In genomic region chr9:121322737-121323448, GRCh38 we compare ENCODE assay signal across 12 cellular contexts. TPM values are rescaled to one million over a fixed set of nuclear protein-coding genes. Genes with fewer than 3 reads are reported as not detected.
A peak's percentile ranks its signal among the peaks of the same experiment; 100 is the strongest.
DNase-seq lines count a peak whose midpoint lies in the region; ATAC-seq and TF ChIP-seq lines count a peak whose summit lies in the region.
"Had no signal": no experiment of that assay in that cellular context is flagged by ENCODE, and none has a peak within 500 bp of the region (broad histone marks: within the 10 kb centered on the region; RNA-seq: fewer than 3 reads in every experiment).

No MANE protein-coding gene starts in this region.

- TF ChIP-seq CTCF in heart right ventricle (IDR thresholded peaks at IDR 0.05): no peak
- no peak for TF ChIP-seq CTCF in colonic mucosa (IDR thresholded peaks at IDR 0.05)
- TF ChIP-seq CTCF in neutrophil (IDR thresholded peaks at IDR 0.05): no peak
- TF ChIP-seq CTCF in vagina (IDR thresholded peaks at IDR 0.05): no peak

- no peaks in the 10 kb centered on the region for H3K27me3 ChIP-seq in heart right ventricle
- H3K27me3 ChIP-seq in colonic mucosa: no peaks in the 10 kb centered on the region
- no peaks in the 10 kb centered on the region for H3K27me3 ChIP-seq in neutrophil
- no peaks in the 10 kb centered on the region for H3K27me3 ChIP-seq in vagina
- no peaks in the 10 kb centered on the region for H3K27me3 ChIP-seq in trophoblast cell (ENCODE audit: insufficient read depth, low read length)
- H3K27me3 ChIP-seq: SJCRH30 had no signal

- peaks cover 6% of the 10 kb centered on the region for H3K79me1 ChIP-seq in trophoblast cell (ENCODE audit: low read length)

- H3K36me3 ChIP-seq in heart right ventricle (peaks cover 0 to 100% (median 85%) of the 10 kb centered on the region in 9 donors), colonic mucosa (peaks cover 12% of the 10 kb centered on the region), neutrophil (peaks cover 80% of the 10 kb centered on the region), vagina (peaks cover 4 to 86% of the 10 kb centered on the region in 2 donors), trophoblast cell (ENCODE audit: control insufficient read depth in 1 of 2, insufficient read depth in 2 of 2, low read length in 2 of 2) (peaks cover 48 to 64% of the 10 kb centered on the region in 2 experiments)
- H3K36me3 ChIP-seq: SJCRH30 had no signal

- no peak overlapping the region for H4K8ac ChIP-seq in trophoblast cell (ENCODE audit: low read depth, low read length)

- H2BK12ac ChIP-seq in trophoblast cell (ENCODE audit: low read length): no peak overlapping the region

- H4K12ac ChIP-seq in trophoblast cell (ENCODE audit: low read depth, low read length): no peak overlapping the region

- no peak overlapping the region for H2BK120ac ChIP-seq in trophoblast cell (ENCODE audit: insufficient read depth, low read length, poor library complexity)

- in situ Hi-C loops in ACHN (cut with HindIII; ENCODE audit: low pct_ligation_motif_present, low pct_unique_long_range_greater_than_20kb, low sequenced_read_pairs): no loop called here

- no peak overlapping the region for H2AK5ac ChIP-seq in trophoblast cell (ENCODE audit: low read length)

- intact Hi-C loops in heart right ventricle (cut with DNase I) (loop anchor here in 3 of 10 donors (5.0 to 10.0 kb wide), 3 partner anchors 52 to 111 kb away; partner anchors contain the start of gene STOM (in 1 of the 3)), Right ventricle myocardium superior (cut with DNase I) (no loop called here), colonic mucosa (cut with DNase I) (loop anchor here (5.0 kb wide), 1 partner anchor 46 kb away; no protein-coding TSS in a partner anchor), vagina (cut with DNase I) (no loop called here)

- ATAC-seq in heart right ventricle (no peak), Right ventricle myocardium superior (ENCODE audit: poor library complexity) (no peak)

- TF ChIP-seq POLR2A in vagina (IDR thresholded peaks at IDR 0.05): no peak

- H3K4me1 ChIP-seq in heart right ventricle (peaks cover 31 to 97% (median 68%) of the 10 kb centered on the region in 9 donors), colonic mucosa (no peaks in the 10 kb centered on the region), neutrophil (ENCODE audit: control insufficient read depth in 1 of 2, insufficient read depth in 1 of 2, low read depth in 1 of 2, low read length in 1 of 2) (peaks cover 61 to 64% of the 10 kb centered on the region in 2 experiments), vagina (peaks cover 61% of the 10 kb centered on the region), trophoblast cell (ENCODE audit: control insufficient read depth in 1 of 2, insufficient read depth in 2 of 2, low read length in 2 of 2) (peaks cover 11 to 14% of the 10 kb centered on the region in 2 experiments)

- H3K4ac ChIP-seq in trophoblast cell (ENCODE audit: low read depth, low read length): no peak overlapping the region

- 86 to 91% methylated on average over 10 of the region's 10 CpGs for WGBS in heart right ventricle, 2 donors
- WGBS in trophoblast cell (ENCODE audit: extremely low coverage, insufficient coverage, insufficient read length): no CpG with 5 or more reads among the region's 10 CpGs

- no peak overlapping the region for H2BK5ac ChIP-seq in trophoblast cell (ENCODE audit: low read depth, low read length, poor library complexity)

- no peak overlapping the region for H3K4me2 ChIP-seq in trophoblast cell (ENCODE audit: low read length)
- H3K4me2 ChIP-seq: KMS-11 had no signal

- no peak overlapping the region for H3K9ac ChIP-seq in colonic mucosa (ENCODE audit: low read depth in 2 of 2, low read length in 2 of 2)
- no peak overlapping the region for H3K9ac ChIP-seq in trophoblast cell (ENCODE audit: low read length)
- H3K9ac ChIP-seq: KMS-11 had no signal

- no peaks in the 10 kb centered on the region for H3K9me3 ChIP-seq in heart right ventricle
- H3K9me3 ChIP-seq in colonic mucosa: no peaks in the 10 kb centered on the region
- H3K9me3 ChIP-seq in neutrophil: no peaks in the 10 kb centered on the region
- H3K9me3 ChIP-seq in vagina: no peaks in the 10 kb centered on the region
- peaks cover 1% of the 10 kb centered on the region for H3K9me3 ChIP-seq in trophoblast cell (ENCODE audit: insufficient read depth, low read depth, low read length)
- H3K9me3 ChIP-seq: SJCRH30 had no signal

- H3K27ac ChIP-seq in heart right ventricle (peak overlapping the region in 8 of 10 donors; percentile 34 to 98 (median 91)), colonic mucosa (peak overlapping the region; percentile 53), neutrophil (peak overlapping the region; percentile 76), vagina (peak overlapping the region; percentile 98), trophoblast cell (ENCODE audit: low read depth, low read length) (no peak overlapping the region)
- H3K27ac ChIP-seq: KMS-11, SJCRH30 had no signal

- DNase-seq in heart right ventricle: no peak
- DNase-seq in Right ventricle myocardium superior: no peak
- DNase-seq in colonic mucosa: no peak
- DNase-seq in vagina (ENCODE audit: extremely low spot score in 2 of 2): no peak
- no peak for DNase-seq in trophoblast cell
- no peak for DNase-seq in dermis blood vessel endothelial cell
- no peak for DNase-seq in ACHN
- DNase-seq: activated CD4-positive, CD25-positive, alpha-beta regulatory T cell treated with anti-CD3 and anti-CD28 coated beads, Interleukin-2, amount 50 U/mL, for 72 hours; occipital lobe had no signal

- H3K14ac ChIP-seq in trophoblast cell (ENCODE audit: low read length): no peak overlapping the region

- no peak overlapping the region for H3K18ac ChIP-seq in trophoblast cell (ENCODE audit: low read length)

- no peak overlapping the region for H3K23ac ChIP-seq in trophoblast cell (ENCODE audit: low read length)

- no peak overlapping the region for H3K4me3 ChIP-seq in heart right ventricle
- no peak overlapping the region for H3K4me3 ChIP-seq in colonic mucosa
- peak overlapping the region in 1 of 2 experiments; percentile 26 for H3K4me3 ChIP-seq in neutrophil (ENCODE audit: low read depth in 1 of 2, low read length in 1 of 2)
- no peak overlapping the region for H3K4me3 ChIP-seq in vagina
- no peak overlapping the region for H3K4me3 ChIP-seq in trophoblast cell (ENCODE audit: low read depth, low read length)
- H3K4me3 ChIP-seq: SJCRH30 had no signal

- no peak overlapping the region for H4K91ac ChIP-seq in trophoblast cell (ENCODE audit: low read depth, low read length)

- H3K79me2 ChIP-seq in trophoblast cell (ENCODE audit: control insufficient read depth, insufficient read depth, low read length, poor library complexity): no peaks in the 10 kb centered on the region

- no peak overlapping the region for H2AFZ ChIP-seq in trophoblast cell (ENCODE audit: insufficient read depth, low read length, poor library complexity)

RNA-seq across cellular contexts. Expression of gene STOM, which starts 47.2 kb away (rescaled TPM):
- total RNA-seq in heart right ventricle (100 to 1,000 TPM; 104 to 389 (median 181) TPM), Right ventricle myocardium superior (155 TPM), colonic mucosa (100 to 1,000 TPM in 1 of 2 donors, 10 to 100 TPM in 1; 58.7 to 110 TPM), vagina (263 TPM), dermis blood vessel endothelial cell (310 and 473 TPM in 2 replicates)
- 100 to 1,000 TPM; 146 to 203 TPM for polyA plus RNA-seq in heart right ventricle
- 125 and 136 TPM in 2 replicates for polyA plus RNA-seq in trophoblast cell (2013)

RNA-seq across cellular contexts. Expression of gene GSN, which starts 54.9 kb away (rescaled TPM):
- total RNA-seq in heart right ventricle: 100 to 1,000 TPM; 532 to 861 (median 668) TPM
- polyA plus RNA-seq in heart right ventricle: 100 to 1,000 TPM; 360 to 823 TPM
- 837 TPM for total RNA-seq in Right ventricle myocardium superior
- total RNA-seq in colonic mucosa: 100 to 1,000 TPM; 413 to 553 TPM
- total RNA-seq in vagina: 2,053 TPM
- polyA plus RNA-seq in trophoblast cell (2013): 103 and 105 TPM in 2 replicates
- 350 and 1,127 TPM in 2 replicates for total RNA-seq in dermis blood vessel endothelial cell
